In the genomic region with DNA sequence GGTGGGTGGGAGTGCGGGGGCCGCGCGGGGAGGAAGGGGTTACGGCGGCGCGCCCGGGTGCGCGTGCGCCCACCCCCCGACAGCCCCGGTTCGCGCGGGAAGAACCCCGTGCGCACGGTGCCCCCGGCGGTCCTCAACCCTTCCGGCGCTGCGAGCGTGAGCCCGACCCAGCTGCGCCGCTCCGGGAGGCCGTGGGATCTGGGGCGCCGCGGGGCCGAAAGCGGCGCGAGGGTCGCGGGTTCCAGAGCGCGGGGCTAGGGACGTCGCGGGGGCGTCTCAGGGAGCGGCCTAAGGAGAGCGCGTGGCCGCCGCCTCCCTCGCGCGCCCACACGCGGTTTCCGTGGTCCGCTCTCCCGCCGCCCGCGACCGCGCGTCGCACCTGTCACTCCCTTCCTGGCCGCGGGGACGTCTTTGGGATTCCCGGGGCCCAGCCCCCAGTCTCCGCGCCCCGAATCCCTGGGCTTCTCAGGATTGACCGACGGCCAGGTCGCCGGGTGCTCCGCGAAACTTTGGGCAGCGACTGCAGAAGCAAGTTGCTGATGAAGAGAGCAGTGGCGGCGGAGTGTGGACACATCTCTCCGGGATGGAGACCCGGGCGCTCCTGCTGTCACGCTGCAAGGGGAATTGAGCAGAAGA, we compare ENCODE assay signal across 8 cellular contexts. TPM values are rescaled to one million over a fixed set of nuclear protein-coding genes. Genes with fewer than 3 reads are reported as not detected.
DNase-seq lines count a peak whose midpoint lies in the region; ATAC-seq, FAIRE-seq and TF ChIP-seq lines count a peak whose summit lies in the region.

No MANE protein-coding gene starts in this region.

- no peak for TF ChIP-seq CTCF in lung (IDR thresholded peaks at IDR 0.05; ENCODE audit: control extremely low read depth, extremely low read depth)

- intact Hi-C loops in activated CD4-positive, alpha-beta T cell treated with anti-CD3 and anti-CD28 coated beads, Interleukin-2, amount 10 ng/mL, durations not matched to agents 24 days and 14 days (cut with micrococcal nuclease): loop anchor here (1.0 to 10.0 kb wide), 5 partner anchors 10 to 241 kb away; a partner anchor contains a TSS

- WGBS in lung, 2 donors: 0% methylated on average over 47 to 86 of the region's 86 CpGs

- peak overlapping the region; percentile 99 for H3K4me3 Mint-ChIP-seq in activated CD4-positive, alpha-beta T cell treated with anti-CD3 and anti-CD28 coated beads, Interleukin-2, amount 10 ng/mL, durations not matched to agents 24 days and 14 days

- peak overlapping the region; percentile 72 to 85 for H3K9ac ChIP-seq in duodenal mucosa (ENCODE audit: low read depth in 1 of 2, low read length in 2 of 2)

- H3K9me3 ChIP-seq in duodenal mucosa (ENCODE audit: control insufficient read depth in 1 of 2, low read length in 2 of 2) (no peaks in the 10 kb centered on the region), lung (ENCODE audit: control insufficient read depth in 2 of 2, insufficient read depth in 1 of 2, low read length in 1 of 2) (no peaks in the 10 kb centered on the region)

- FAIRE-seq in H54 (lab: Jason Lieb, UNC): no peak

- H3K4me1 ChIP-seq in duodenal mucosa (ENCODE audit: control insufficient read depth in 1 of 2, insufficient read depth in 2 of 2, low read length in 2 of 2) (peaks cover 15 to 46% of the 10 kb centered on the region in 2 donors), lung (ENCODE audit: control insufficient read depth in 2 of 2, insufficient read depth in 2 of 2, low read length in 2 of 2) (peaks cover 1 to 5% of the 10 kb centered on the region in 2 donors)

- DNase-seq in AG20443 (ENCODE audit: low spot score): peak; percentile 46
- DNase-seq in activated CD4-positive, alpha-beta T cell treated with anti-CD3 and anti-CD28 coated beads, Interleukin-2, amount 10 ng/mL, durations not matched to agents 24 days and 14 days: peak; percentile 89
- DNase-seq in lung (ENCODE audit: low spot score): peak; percentile 47
- DNase-seq in stimulated activated CD8-positive, alpha-beta memory T cell treated with anti-CD3 and anti-CD28 coated beads, Interleukin-15, amount 100 ng/mL, for 4 hours (ENCODE audit: low read depth in 2 of 2): peak; percentile 5 to 45
- no peak for DNase-seq in H54 (ENCODE audit: insufficient read length, low spot score)

- H3K27ac ChIP-seq in duodenal mucosa (ENCODE audit: low read depth, low read length) (peak overlapping the region; percentile 91), lung (ENCODE audit: low read depth in 1 of 2, low read length in 1 of 2) (peak overlapping the region; percentile 96 to 98)

- H3K4me1 Mint-ChIP-seq in activated CD4-positive, alpha-beta T cell treated with anti-CD3 and anti-CD28 coated beads, Interleukin-2, amount 10 ng/mL, durations not matched to agents 24 days and 14 days: peaks cover 51% of the 10 kb centered on the region

- peak overlapping the region; percentile 70 to 86 for H3K4me3 ChIP-seq in duodenal mucosa (ENCODE audit: low read depth in 1 of 2, low read length in 2 of 2)
- peak overlapping the region; percentile 80 for H3K4me3 ChIP-seq in lung

- peaks cover 65% of the 10 kb centered on the region for H3K36me3 Mint-ChIP-seq in activated CD4-positive, alpha-beta T cell treated with anti-CD3 and anti-CD28 coated beads, Interleukin-2, amount 10 ng/mL, durations not matched to agents 24 days and 14 days (ENCODE audit: low read depth)

- H3K36me3 ChIP-seq in duodenal mucosa (ENCODE audit: control insufficient read depth in 1 of 2, insufficient read depth in 2 of 2, low read length in 2 of 2) (peaks cover 0 to 14% of the 10 kb centered on the region in 2 donors), lung (ENCODE audit: control insufficient read depth in 2 of 2, insufficient read depth in 2 of 2, low read length in 2 of 2) (peaks cover 0 to 3% of the 10 kb centered on the region in 2 donors)

- ATAC-seq in GM19035 (IDR thresholded peaks at IDR 0.05; ENCODE audit: unreplicated experiment): peak; percentile 25
- ATAC-seq in HG03521 (IDR thresholded peaks at IDR 0.05; ENCODE audit: unreplicated experiment): peak; percentile 11
- ATAC-seq in lung (ENCODE audit: insufficient read depth, low FRiP score): no peak

- peaks cover 8% of the 10 kb centered on the region for H3K9me3 Mint-ChIP-seq in activated CD4-positive, alpha-beta T cell treated with anti-CD3 and anti-CD28 coated beads, Interleukin-2, amount 10 ng/mL, durations not matched to agents 24 days and 14 days

- TF ChIP-seq POLR2A in H54 (IDR thresholded peaks at IDR 0.05; ENCODE audit: low read depth, low read length): no peak

- H3K27me3 ChIP-seq in duodenal mucosa (ENCODE audit: control insufficient read depth in 1 of 2, insufficient read depth in 2 of 2, low read length in 2 of 2) (no peaks in the 10 kb centered on the region), lung (ENCODE audit: control insufficient read depth, insufficient read depth) (no peaks in the 10 kb centered on the region)

- H3K27ac Mint-ChIP-seq in activated CD4-positive, alpha-beta T cell treated with anti-CD3 and anti-CD28 coated beads, Interleukin-2, amount 10 ng/mL, durations not matched to agents 24 days and 14 days: peak overlapping the region; percentile 97

- H3K27me3 Mint-ChIP-seq in activated CD4-positive, alpha-beta T cell treated with anti-CD3 and anti-CD28 coated beads, Interleukin-2, amount 10 ng/mL, durations not matched to agents 24 days and 14 days: peaks cover 2% of the 10 kb centered on the region

RNA-seq across cellular contexts. Expression of a gene that starts 0.6 kb away (rescaled TPM):
- 209 and 218 TPM in 2 replicates for total RNA-seq in activated CD4-positive, alpha-beta T cell treated with anti-CD3 and anti-CD28 coated beads, Interleukin-2, amount 10 ng/mL, durations not matched to agents 24 days and 14 days
- 100 to 1,000 TPM in 1 of 2 donors, 10 to 100 TPM in 1; 68.1 to 155 TPM for total RNA-seq in lung
- 10 to 100 TPM; 70.6 to 81.2 TPM for polyA plus RNA-seq in lung

RNA-seq across cellular contexts. Expression of a gene that starts 33.0 kb away (rescaled TPM):
- 19.7 TPM in 2 replicates for total RNA-seq in activated CD4-positive, alpha-beta T cell treated with anti-CD3 and anti-CD28 coated beads, Interleukin-2, amount 10 ng/mL, durations not matched to agents 24 days and 14 days
- total RNA-seq in lung: 10 to 100 TPM in 1 of 2 donors, 1 to 10 TPM in 1; 9.9 to 10.6 TPM
- 1 to 10 TPM; 2.5 to 4.2 TPM for polyA plus RNA-seq in lung
